In genomic region chr3:194985031-194985578, GRCh38 we compare ENCODE assay signal across 9 cellular contexts.
DNase-seq lines count a peak whose midpoint lies in the region; ATAC-seq and TF ChIP-seq lines count a peak whose summit lies in the region.
"Had no signal": no experiment of that assay in that cellular context is flagged by ENCODE, and none has a peak within 500 bp of the region (broad histone marks: within the 10 kb centered on the region; RNA-seq: fewer than 3 reads in every experiment).

No MANE protein-coding gene starts in this region.

- no peak overlapping the region for H3K4ac ChIP-seq in mesendoderm (ENCODE audit: low read depth, low read length)

- H3K4me1 Mint-ChIP-seq in endodermal cell = no peaks in the 10 kb centered on the region
- H3K4me1 Mint-ChIP-seq: CD4-positive, CD25-positive, alpha-beta regulatory T cell had no signal

- H3K27ac Mint-ChIP-seq in endodermal cell = no peak overlapping the region
- H3K27ac Mint-ChIP-seq: CD4-positive, CD25-positive, alpha-beta regulatory T cell had no signal

- H2BK15ac ChIP-seq in mesendoderm (replicated peaks; ENCODE audit: low read depth) = no peak overlapping the region

- H3K79me1 ChIP-seq in mesendoderm (ENCODE audit: low read length) = no peaks in the 10 kb centered on the region

- no peak overlapping the region for H3K9ac ChIP-seq in endodermal cell (ENCODE audit: extremely low read depth, low read length, poor library complexity, severe bottlenecking)
- H3K9ac ChIP-seq in mesendoderm (ENCODE audit: low read length) = peak overlapping the region; percentile 55

- peak; percentile 57 for DNase-seq in SIG-M5 treated with dmso at 0.1 percent for 504 hours (lab: John Stamatoyannopoulos, UW; ENCODE audit: unreplicated experiment)
- no peak for DNase-seq in SIG-M5 (lab: John Stamatoyannopoulos, UW)
- peak; percentile 96 for DNase-seq in endodermal cell
- DNase-seq in mesendoderm = peak; percentile 97
- peak; percentile 83 for DNase-seq in ureter (ENCODE audit: low spot score)
- DNase-seq in NCI-H446 treated with DMSO at 0.1 percent for 48 hours (lab: John Stamatoyannopoulos, UW) = no peak
- DNase-seq: CD4-positive, CD25-positive, alpha-beta regulatory T cell had no signal

- peaks cover 15% of the 10 kb centered on the region for H3K27me3 Mint-ChIP-seq in endodermal cell (ENCODE audit: insufficient read depth)

- no peak for ATAC-seq in HG03354 (IDR thresholded peaks at IDR 0.05; ENCODE audit: poor library complexity, severe bottlenecking, unreplicated experiment)
- ATAC-seq in HG02938 (IDR thresholded peaks at IDR 0.05; ENCODE audit: unreplicated experiment) = no peak

- H3K36me3 ChIP-seq in endodermal cell (ENCODE audit: control insufficient read depth, insufficient read depth, low read length) (no peaks in the 10 kb centered on the region), mesendoderm (ENCODE audit: control insufficient read depth, insufficient read depth, low read length) (no peaks in the 10 kb centered on the region)

- H3K4me1 ChIP-seq in endodermal cell (ENCODE audit: control insufficient read depth, insufficient read depth, low read length) (no peaks in the 10 kb centered on the region), mesendoderm (ENCODE audit: control insufficient read depth, low read depth, low read length) (no peaks in the 10 kb centered on the region)

- H3K9me3 Mint-ChIP-seq in endodermal cell = peaks cover 4% of the 10 kb centered on the region

- peaks cover 5% of the 10 kb centered on the region for H3K9me3 ChIP-seq in endodermal cell (ENCODE audit: control insufficient read depth, low read length)

- TF ChIP-seq CTCF in endodermal cell (conservative IDR thresholded peaks at IDR 0.05) = peak; percentile 68

- no peak overlapping the region for H3K27ac ChIP-seq in endodermal cell (ENCODE audit: low read depth, low read length)
- no peak overlapping the region for H3K27ac ChIP-seq in mesendoderm (ENCODE audit: low read depth, low read length)

- no peak overlapping the region for H4K5ac ChIP-seq in mesendoderm (ENCODE audit: low read length)

- H3K4me3 ChIP-seq in endodermal cell (ENCODE audit: low read length) (no peak overlapping the region), mesendoderm (ENCODE audit: low read length) (no peak overlapping the region)

- no peak overlapping the region for H4K8ac ChIP-seq in mesendoderm (ENCODE audit: low read depth, low read length)

- H2AK5ac ChIP-seq in mesendoderm (ENCODE audit: low read length) = no peak overlapping the region

- peak overlapping the region; percentile 28 for H3K4me3 Mint-ChIP-seq in endodermal cell
- H3K4me3 Mint-ChIP-seq: CD4-positive, CD25-positive, alpha-beta regulatory T cell had no signal

- H2BK5ac ChIP-seq in mesendoderm (ENCODE audit: low read length) = no peak overlapping the region

- H3K56ac ChIP-seq in mesendoderm (ENCODE audit: low read length) = peak overlapping the region; percentile 69

- no peaks in the 10 kb centered on the region for H3K36me3 Mint-ChIP-seq in endodermal cell (ENCODE audit: low read depth)
- H3K36me3 Mint-ChIP-seq: CD4-positive, CD25-positive, alpha-beta regulatory T cell had no signal

- H3K27me3 ChIP-seq in endodermal cell (ENCODE audit: control insufficient read depth, insufficient read depth, low read length, poor library complexity, severe bottlenecking) (no peaks in the 10 kb centered on the region), mesendoderm (ENCODE audit: insufficient read depth, low read length, poor library complexity) (no peaks in the 10 kb centered on the region)

- H3K18ac ChIP-seq in mesendoderm (ENCODE audit: low read length) = no peak overlapping the region

- H3K79me2 ChIP-seq in mesendoderm (ENCODE audit: control insufficient read depth, insufficient read depth, low read length) = no peaks in the 10 kb centered on the region

- peak overlapping the region; percentile 47 for H3K4me2 ChIP-seq in mesendoderm (ENCODE audit: low read length)

- 87 to 93% methylated on average over 14 to 33 of the region's 33 CpGs for WGBS in endodermal cell (ENCODE audit: insufficient coverage in 1 of 2, insufficient read length in 1 of 2), 2 experiments
- no CpG with 5 or more reads among the region's 33 CpGs for WGBS in mesendoderm (ENCODE audit: extremely low coverage, insufficient coverage, low lambda C conversion rate)

- H2BK120ac ChIP-seq in mesendoderm (ENCODE audit: low read depth, low read length) = no peak overlapping the region

- no peak overlapping the region for H3K23ac ChIP-seq in mesendoderm (ENCODE audit: low read length)

Comparison
In these comparisons a context has a peak if more than half of its experiments do, and no peak if none do; other contexts are left out.
1. DNase-seq: peak in SIG-M5 treated with dmso at 0.1 percent for 504 hours (single experiment), endodermal cell (single experiment), mesendoderm (single experiment) and ureter (single experiment); none in SIG-M5 (single experiment) and NCI-H446 treated with DMSO at 0.1 percent for 48 hours (single experiment).